In the genomic region with DNA sequence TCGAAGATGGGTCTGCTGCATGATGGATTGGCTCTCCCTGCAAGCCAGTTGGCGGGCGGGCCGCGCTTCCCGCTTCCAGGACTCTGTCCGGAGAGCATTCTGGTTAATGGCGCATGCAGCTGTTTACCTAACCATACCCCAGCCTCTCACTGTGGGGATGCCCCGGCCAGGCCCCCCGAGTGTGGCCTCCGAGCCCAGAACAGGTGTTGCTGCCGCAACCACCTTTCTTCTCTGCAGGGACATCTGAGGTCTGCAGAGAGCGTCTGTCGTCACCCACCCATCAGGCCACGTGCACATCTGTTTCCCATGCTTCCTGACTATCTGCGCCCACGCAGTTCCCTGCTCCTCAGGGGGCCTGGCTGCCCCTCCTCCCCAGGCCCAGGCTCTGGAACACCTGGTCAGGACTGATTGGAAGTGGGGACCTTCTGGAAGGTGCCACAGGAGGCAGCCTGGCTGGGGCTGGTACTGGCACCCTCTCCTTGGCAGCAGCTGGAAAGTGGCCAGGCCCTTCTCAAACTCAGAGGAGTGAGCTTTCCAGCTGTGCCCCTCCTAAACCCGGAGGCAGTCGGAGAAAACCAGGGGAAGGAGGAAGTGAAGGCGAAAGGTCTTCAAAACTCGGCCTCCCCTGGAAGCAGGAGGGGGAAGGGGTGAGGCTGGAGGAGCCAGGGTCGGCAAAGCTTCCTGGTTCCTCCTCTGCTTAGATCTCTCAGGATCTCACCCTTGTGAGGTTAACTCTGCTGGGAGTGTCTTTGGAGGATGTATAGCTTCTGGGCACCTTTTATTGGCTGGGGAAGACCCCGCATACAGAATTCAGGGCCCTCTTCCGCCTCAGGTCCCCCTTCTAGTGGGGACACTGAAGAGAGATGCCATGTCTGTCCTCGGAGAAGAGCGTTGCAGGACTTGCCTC, we compare ENCODE assay signal across 1 cellular context.
A peak's percentile ranks its signal among the peaks of the same experiment; 100 is the strongest.
TF ChIP-seq lines count a peak whose summit lies in the region.

No MANE protein-coding gene starts in this region.

TF ChIP-seq in K562, 482 proteins besides CTCF, POLR2A, EP300 and RAD21 (continued from another document and continues in another):
- TF ChIP-seq FOS (IDR thresholded peaks at IDR 0.05; ENCODE audit: extremely low read depth, insufficient read length) (no peak), GTF2A2 (tag; IDR thresholded peaks at IDR 0.05) (no peak), CC2D1A (IDR thresholded peaks at IDR 0.05) (no peak), TEAD1 (CRISPR knock-in tag; IDR thresholded peaks at IDR 0.05) (no peak), NCOA1 (IDR thresholded peaks at IDR 0.05; ENCODE audit: low read depth) (no peak), KAT7 (CRISPR knock-in tag; IDR thresholded peaks at IDR 0.05; ENCODE audit: borderline replicate concordance) (no peak), DDX20 (tag; IDR thresholded peaks at IDR 0.05; ENCODE audit: low read depth) (no peak), ZNF79 (CRISPR knock-in tag; IDR thresholded peaks at IDR 0.05; ENCODE audit: low read depth) (no peak), ZNF77 (CRISPR knock-in tag; IDR thresholded peaks at IDR 0.05) (no peak), TEAD2 (tag; IDR thresholded peaks at IDR 0.05) (no peak), E2F5 (CRISPR knock-in tag; IDR thresholded peaks at IDR 0.05) (no peak), SMARCA4 (IDR thresholded peaks at IDR 0.05) (no peak), HDAC8 (tag; IDR thresholded peaks at IDR 0.05) (no peak), ATF6 (CRISPR knock-in tag; IDR thresholded peaks at IDR 0.05) (no peak), LARP7 (IDR thresholded peaks at IDR 0.05) (no peak), ZNF124 (CRISPR knock-in tag; IDR thresholded peaks at IDR 0.05) (no peak), LCOR (CRISPR knock-in tag; IDR thresholded peaks at IDR 0.05) (no peak), XRCC4 (IDR thresholded peaks at IDR 0.05; ENCODE audit: extremely low read depth, insufficient read depth, insufficient read length) (no peak), ELF4 (CRISPR knock-in tag; IDR thresholded peaks at IDR 0.05) (no peak), ZBTB7A (IDR thresholded peaks at IDR 0.05; ENCODE audit: borderline replicate concordance, control insufficient read depth, low read depth, low read length) (no peak), NONO (IDR thresholded peaks at IDR 0.05; ENCODE audit: low read depth in 2 of 2, low read length in 1 of 2) (no peak), ARID1B (IDR thresholded peaks at IDR 0.05) (no peak), ZFP30 (CRISPR knock-in tag; IDR thresholded peaks at IDR 0.05; ENCODE audit: borderline replicate concordance) (no peak), ETS2 (tag; IDR thresholded peaks at IDR 0.05; ENCODE audit: borderline replicate concordance, poor library complexity, severe bottlenecking) (no peak), HMG20A (CRISPR knock-in tag; conservative IDR thresholded peaks at IDR 0.05) (no peak), ZNF140 (CRISPR knock-in tag; IDR thresholded peaks at IDR 0.05) (no peak), ZNF445 (CRISPR knock-in tag; IDR thresholded peaks at IDR 0.05; ENCODE audit: low read depth) (no peak), ZNF12 (CRISPR knock-in tag; IDR thresholded peaks at IDR 0.05) (no peak), ZNF197 (CRISPR knock-in tag; IDR thresholded peaks at IDR 0.05; ENCODE audit: low read depth) (no peak), SMARCA5 (IDR thresholded peaks at IDR 0.05) (no peak), ZNF217 (CRISPR knock-in tag; IDR thresholded peaks at IDR 0.05) (no peak), KDM1A (IDR thresholded peaks at IDR 0.05) (no peak), XRCC5 (IDR thresholded peaks at IDR 0.05; ENCODE audit: low read depth, low read length) (no peak), ZNF316 (IDR thresholded peaks at IDR 0.05) (no peak), CAMTA2 (CRISPR knock-in tag; conservative IDR thresholded peaks at IDR 0.05) (no peak)
- TF ChIP-seq, protein P1, sequence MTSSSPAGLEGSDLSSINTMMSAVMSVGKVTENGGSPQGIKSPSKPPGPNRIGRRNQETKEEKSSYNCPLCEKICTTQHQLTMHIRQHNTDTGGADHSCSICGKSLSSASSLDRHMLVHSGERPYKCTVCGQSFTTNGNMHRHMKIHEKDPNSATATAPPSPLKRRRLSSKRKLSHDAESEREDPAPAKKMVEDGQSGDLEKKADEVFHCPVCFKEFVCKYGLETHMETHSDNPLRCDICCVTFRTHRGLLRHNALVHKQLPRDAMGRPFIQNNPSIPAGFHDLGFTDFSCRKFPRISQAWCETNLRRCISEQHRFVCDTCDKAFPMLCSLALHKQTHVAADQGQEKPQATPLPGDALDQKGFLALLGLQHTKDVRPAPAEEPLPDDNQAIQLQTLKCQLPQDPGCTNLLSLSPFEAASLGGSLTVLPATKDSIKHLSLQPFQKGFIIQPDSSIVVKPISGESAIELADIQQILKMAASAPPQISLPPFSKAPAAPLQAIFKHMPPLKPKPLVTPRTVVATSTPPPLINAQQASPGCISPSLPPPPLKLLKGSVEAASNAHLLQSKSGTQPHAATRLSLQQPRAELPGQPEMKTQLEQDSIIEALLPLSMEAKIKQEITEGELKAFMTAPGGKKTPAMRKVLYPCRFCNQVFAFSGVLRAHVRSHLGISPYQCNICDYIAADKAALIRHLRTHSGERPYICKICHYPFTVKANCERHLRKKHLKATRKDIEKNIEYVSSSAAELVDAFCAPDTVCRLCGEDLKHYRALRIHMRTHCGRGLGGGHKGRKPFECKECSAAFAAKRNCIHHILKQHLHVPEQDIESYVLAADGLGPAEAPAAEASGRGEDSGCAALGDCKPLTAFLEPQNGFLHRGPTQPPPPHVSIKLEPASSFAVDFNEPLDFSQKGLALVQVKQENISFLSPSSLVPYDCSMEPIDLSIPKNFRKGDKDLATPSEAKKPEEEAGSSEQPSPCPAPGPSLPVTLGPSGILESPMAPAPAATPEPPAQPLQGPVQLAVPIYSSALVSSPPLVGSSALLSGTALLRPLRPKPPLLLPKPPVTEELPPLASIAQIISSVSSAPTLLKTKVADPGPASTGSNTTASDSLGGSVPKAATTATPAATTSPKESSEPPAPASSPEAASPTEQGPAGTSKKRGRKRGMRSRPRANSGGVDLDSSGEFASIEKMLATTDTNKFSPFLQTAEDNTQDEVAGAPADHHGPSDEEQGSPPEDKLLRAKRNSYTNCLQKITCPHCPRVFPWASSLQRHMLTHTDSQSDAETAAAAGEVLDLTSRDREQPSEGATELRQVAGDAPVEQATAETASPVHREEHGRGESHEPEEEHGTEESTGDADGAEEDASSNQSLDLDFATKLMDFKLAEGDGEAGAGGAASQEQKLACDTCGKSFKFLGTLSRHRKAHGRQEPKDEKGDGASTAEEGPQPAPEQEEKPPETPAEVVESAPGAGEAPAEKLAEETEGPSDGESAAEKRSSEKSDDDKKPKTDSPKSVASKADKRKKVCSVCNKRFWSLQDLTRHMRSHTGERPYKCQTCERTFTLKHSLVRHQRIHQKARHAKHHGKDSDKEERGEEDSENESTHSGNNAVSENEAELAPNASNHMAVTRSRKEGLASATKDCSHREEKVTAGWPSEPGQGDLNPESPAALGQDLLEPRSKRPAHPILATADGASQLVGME (CRISPR knock-in tag; IDR thresholded peaks at IDR 0.05): no peak
- TF ChIP-seq, protein P2, sequence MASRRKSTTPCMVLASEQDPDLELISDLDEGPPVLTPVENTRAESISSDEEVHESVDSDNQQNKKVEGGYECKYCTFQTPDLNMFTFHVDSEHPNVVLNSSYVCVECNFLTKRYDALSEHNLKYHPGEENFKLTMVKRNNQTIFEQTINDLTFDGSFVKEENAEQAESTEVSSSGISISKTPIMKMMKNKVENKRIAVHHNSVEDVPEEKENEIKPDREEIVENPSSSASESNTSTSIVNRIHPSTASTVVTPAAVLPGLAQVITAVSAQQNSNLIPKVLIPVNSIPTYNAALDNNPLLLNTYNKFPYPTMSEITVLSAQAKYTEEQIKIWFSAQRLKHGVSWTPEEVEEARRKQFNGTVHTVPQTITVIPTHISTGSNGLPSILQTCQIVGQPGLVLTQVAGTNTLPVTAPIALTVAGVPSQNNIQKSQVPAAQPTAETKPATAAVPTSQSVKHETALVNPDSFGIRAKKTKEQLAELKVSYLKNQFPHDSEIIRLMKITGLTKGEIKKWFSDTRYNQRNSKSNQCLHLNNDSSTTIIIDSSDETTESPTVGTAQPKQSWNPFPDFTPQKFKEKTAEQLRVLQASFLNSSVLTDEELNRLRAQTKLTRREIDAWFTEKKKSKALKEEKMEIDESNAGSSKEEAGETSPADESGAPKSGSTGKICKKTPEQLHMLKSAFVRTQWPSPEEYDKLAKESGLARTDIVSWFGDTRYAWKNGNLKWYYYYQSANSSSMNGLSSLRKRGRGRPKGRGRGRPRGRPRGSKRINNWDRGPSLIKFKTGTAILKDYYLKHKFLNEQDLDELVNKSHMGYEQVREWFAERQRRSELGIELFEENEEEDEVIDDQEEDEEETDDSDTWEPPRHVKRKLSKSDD (conservative IDR thresholded peaks at IDR 0.05; ENCODE audit: low read length): no peak
- TF ChIP-seq, protein P3, sequence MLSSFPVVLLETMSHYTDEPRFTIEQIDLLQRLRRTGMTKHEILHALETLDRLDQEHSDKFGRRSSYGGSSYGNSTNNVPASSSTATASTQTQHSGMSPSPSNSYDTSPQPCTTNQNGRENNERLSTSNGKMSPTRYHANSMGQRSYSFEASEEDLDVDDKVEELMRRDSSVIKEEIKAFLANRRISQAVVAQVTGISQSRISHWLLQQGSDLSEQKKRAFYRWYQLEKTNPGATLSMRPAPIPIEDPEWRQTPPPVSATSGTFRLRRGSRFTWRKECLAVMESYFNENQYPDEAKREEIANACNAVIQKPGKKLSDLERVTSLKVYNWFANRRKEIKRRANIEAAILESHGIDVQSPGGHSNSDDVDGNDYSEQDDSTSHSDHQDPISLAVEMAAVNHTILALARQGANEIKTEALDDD (IDR thresholded peaks at IDR 0.05): no peak
- TF ChIP-seq, protein P4, sequence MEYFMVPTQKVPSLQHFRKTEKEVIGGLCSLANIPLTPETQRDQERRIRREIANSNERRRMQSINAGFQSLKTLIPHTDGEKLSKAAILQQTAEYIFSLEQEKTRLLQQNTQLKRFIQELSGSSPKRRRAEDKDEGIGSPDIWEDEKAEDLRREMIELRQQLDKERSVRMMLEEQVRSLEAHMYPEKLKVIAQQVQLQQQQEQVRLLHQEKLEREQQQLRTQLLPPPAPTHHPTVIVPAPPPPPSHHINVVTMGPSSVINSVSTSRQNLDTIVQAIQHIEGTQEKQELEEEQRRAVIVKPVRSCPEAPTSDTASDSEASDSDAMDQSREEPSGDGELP (CRISPR knock-in tag; IDR thresholded peaks at IDR 0.05; ENCODE audit: borderline replicate concordance): peak; percentile 43
- TF ChIP-seq, protein P5, sequence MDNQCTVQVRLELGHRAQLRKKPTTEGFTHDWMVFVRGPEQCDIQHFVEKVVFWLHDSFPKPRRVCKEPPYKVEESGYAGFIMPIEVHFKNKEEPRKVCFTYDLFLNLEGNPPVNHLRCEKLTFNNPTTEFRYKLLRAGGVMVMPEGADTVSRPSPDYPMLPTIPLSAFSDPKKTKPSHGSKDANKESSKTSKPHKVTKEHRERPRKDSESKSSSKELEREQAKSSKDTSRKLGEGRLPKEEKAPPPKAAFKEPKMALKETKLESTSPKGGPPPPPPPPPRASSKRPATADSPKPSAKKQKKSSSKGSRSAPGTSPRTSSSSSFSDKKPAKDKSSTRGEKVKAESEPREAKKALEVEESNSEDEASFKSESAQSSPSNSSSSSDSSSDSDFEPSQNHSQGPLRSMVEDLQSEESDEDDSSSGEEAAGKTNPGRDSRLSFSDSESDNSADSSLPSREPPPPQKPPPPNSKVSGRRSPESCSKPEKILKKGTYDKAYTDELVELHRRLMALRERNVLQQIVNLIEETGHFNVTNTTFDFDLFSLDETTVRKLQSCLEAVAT (IDR thresholded peaks at IDR 0.05): no peak
- TF ChIP-seq, protein P6, sequence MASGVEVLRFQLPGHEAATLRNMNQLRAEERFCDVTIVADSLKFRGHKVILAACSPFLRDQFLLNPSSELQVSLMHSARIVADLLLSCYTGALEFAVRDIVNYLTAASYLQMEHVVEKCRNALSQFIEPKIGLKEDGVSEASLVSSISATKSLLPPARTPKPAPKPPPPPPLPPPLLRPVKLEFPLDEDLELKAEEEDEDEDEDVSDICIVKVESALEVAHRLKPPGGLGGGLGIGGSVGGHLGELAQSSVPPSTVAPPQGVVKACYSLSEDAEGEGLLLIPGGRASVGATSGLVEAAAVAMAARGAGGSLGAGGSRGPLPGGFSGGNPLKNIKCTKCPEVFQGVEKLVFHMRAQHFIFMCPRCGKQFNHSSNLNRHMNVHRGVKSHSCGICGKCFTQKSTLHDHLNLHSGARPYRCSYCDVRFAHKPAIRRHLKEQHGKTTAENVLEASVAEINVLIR (CRISPR knock-in tag; IDR thresholded peaks at IDR 0.05): no peak
- TF ChIP-seq, protein P7, sequence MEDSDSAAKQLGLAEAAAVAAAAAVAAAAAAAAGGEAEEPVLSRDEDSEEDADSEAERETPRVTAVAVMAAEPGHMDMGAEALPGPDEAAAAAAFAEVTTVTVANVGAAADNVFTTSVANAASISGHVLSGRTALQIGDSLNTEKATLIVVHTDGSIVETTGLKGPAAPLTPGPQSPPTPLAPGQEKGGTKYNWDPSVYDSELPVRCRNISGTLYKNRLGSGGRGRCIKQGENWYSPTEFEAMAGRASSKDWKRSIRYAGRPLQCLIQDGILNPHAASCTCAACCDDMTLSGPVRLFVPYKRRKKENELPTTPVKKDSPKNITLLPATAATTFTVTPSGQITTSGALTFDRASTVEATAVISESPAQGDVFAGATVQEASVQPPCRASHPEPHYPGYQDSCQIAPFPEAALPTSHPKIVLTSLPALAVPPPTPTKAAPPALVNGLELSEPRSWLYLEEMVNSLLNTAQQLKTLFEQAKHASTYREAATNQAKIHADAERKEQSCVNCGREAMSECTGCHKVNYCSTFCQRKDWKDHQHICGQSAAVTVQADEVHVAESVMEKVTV (CRISPR knock-in tag; IDR thresholded peaks at IDR 0.05): no peak
